In genomic region chr16:3457434-3458252, GRCh38 we compare ENCODE assay signal across 8 cellular contexts. TPM values are rescaled to one million over a fixed set of nuclear protein-coding genes. Genes with fewer than 3 reads are reported as not detected.
DNase-seq lines count a peak whose midpoint lies in the region; ATAC-seq lines count a peak whose summit lies in the region.

No MANE protein-coding gene starts in this region.

- 2 to 3% methylated on average over 83 of the region's 83 CpGs for whole genome bisulfite sequencing in ectodermal cell, 2 experiments

- CTCF ChIA-PET in activated CD8-positive, alpha-beta T cell treated with anti-CD3 and anti-CD28 coated beads, Interleukin-2, amount 10 ng/mL, durations not matched to agents 7 days and 5 days (lab: Charles Lee): interaction anchor here (0.7 to 1.2 kb wide), 8 partner anchors 9 to 399 kb away, joined by 3 to 8 read pairs (median 3); partner anchors contain the start of genes NAA60, ZNF174, ZNF213 and ZNF597

- no peaks in the 10 kb centered on the region for H3K36me3 ChIP-seq in ectodermal cell (ENCODE audit: control insufficient read depth, insufficient read depth, low read length)

- POLR2A ChIA-PET in activated CD8-positive, alpha-beta T cell treated with anti-CD3 and anti-CD28 coated beads, Interleukin-2, amount 10 ng/mL, durations not matched to agents 7 days and 5 days (lab: Charles Lee): interaction anchor here (0.5 to 1.9 kb wide), 13 partner anchors 12 to 242 kb away, joined by 3 to 16 read pairs (median 4); partner anchors contain the start of genes CLUAP1, NAA60, ZNF174 and ZNF263

- H3K9me3 Mint-ChIP-seq in activated CD8-positive, alpha-beta T cell treated with anti-CD3 and anti-CD28 coated beads, Interleukin-2, amount 10 ng/mL, durations not matched to agents 7 days and 5 days (ENCODE audit: insufficient read depth): no peaks in the 10 kb centered on the region

- peaks cover 25% of the 10 kb centered on the region for H3K4me1 ChIP-seq in ectodermal cell (ENCODE audit: control insufficient read depth, insufficient read depth, low read length)

- ATAC-seq in GM19452 (IDR thresholded peaks at IDR 0.05; ENCODE audit: unreplicated experiment) (peak; percentile 67), HG03575 (IDR thresholded peaks at IDR 0.05; ENCODE audit: extremely low read depth, insufficient number of reproducible peaks, low FRiP score, unreplicated experiment) (peak; percentile 32)
- ATAC-seq in activated CD8-positive, alpha-beta T cell treated with anti-CD3 and anti-CD28 coated beads, Interleukin-2, amount 10 ng/mL, durations not matched to agents 7 days and 5 days: peak; percentile 89

- H3K27ac Mint-ChIP-seq in activated CD8-positive, alpha-beta T cell treated with anti-CD3 and anti-CD28 coated beads, Interleukin-2, amount 10 ng/mL, durations not matched to agents 7 days and 5 days: peak overlapping the region; percentile 87

- H3K4me3 ChIP-seq in ectodermal cell (ENCODE audit: insufficient read depth, low read depth, low read length): peak overlapping the region; percentile 80

- DNase-seq in CMK (ENCODE audit: low read depth): peak; percentile 81
- peak; percentile 45 for DNase-seq in NCI-H748 treated with DMSO at 0.1 percent for 48 hours (lab: John Stamatoyannopoulos, UW)
- peak; percentile 89 for DNase-seq in activated CD8-positive, alpha-beta T cell treated with anti-CD3 and anti-CD28 coated beads, Interleukin-2, amount 10 ng/mL, durations not matched to agents 7 days and 5 days
- DNase-seq in medulla oblongata (ENCODE audit: extremely low spot score): peak; percentile 92
- peak; percentile 79 to 84 (median 80) for DNase-seq in stimulated activated CD4-positive, alpha-beta T cell treated with anti-CD3 and anti-CD28 coated beads, TNF-alpha, amount 100 ng/mL, for 48 hours (ENCODE audit: low read depth in 3 of 3)

- no peaks in the 10 kb centered on the region for H3K9me3 ChIP-seq in ectodermal cell (ENCODE audit: control insufficient read depth, low read length)

- peak overlapping the region; percentile 90 for H3K27ac ChIP-seq in ectodermal cell (ENCODE audit: insufficient read depth, low read depth, low read length, poor library complexity, severe bottlenecking)

- peaks cover 16% of the 10 kb centered on the region for H3K36me3 Mint-ChIP-seq in activated CD8-positive, alpha-beta T cell treated with anti-CD3 and anti-CD28 coated beads, Interleukin-2, amount 10 ng/mL, durations not matched to agents 7 days and 5 days (ENCODE audit: low read depth)

- peaks cover 48% of the 10 kb centered on the region for H3K4me1 Mint-ChIP-seq in activated CD8-positive, alpha-beta T cell treated with anti-CD3 and anti-CD28 coated beads, Interleukin-2, amount 10 ng/mL, durations not matched to agents 7 days and 5 days (ENCODE audit: low read depth)

- no peaks in the 10 kb centered on the region for H3K27me3 Mint-ChIP-seq in activated CD8-positive, alpha-beta T cell treated with anti-CD3 and anti-CD28 coated beads, Interleukin-2, amount 10 ng/mL, durations not matched to agents 7 days and 5 days (ENCODE audit: low read depth)

- no peaks in the 10 kb centered on the region for H3K27me3 ChIP-seq in ectodermal cell (ENCODE audit: control insufficient read depth, insufficient read depth, low read length, poor library complexity, severe bottlenecking)

- H3K4me3 Mint-ChIP-seq in activated CD8-positive, alpha-beta T cell treated with anti-CD3 and anti-CD28 coated beads, Interleukin-2, amount 10 ng/mL, durations not matched to agents 7 days and 5 days: peak overlapping the region; percentile 80

RNA-seq across cellular contexts. Expression of gene NAA60, which starts 14.2 kb away (rescaled TPM):
- total RNA-seq in activated CD8-positive, alpha-beta T cell treated with anti-CD3 and anti-CD28 coated beads, Interleukin-2, amount 10 ng/mL, durations not matched to agents 7 days and 5 days: 10 to 100 TPM; 46.3 to 49.0 TPM
- polyA plus RNA-seq in ectodermal cell (2013, experiment 1 of 4): 61.9 TPM
- 60.3 TPM for polyA plus RNA-seq in ectodermal cell (2013, experiment 2 of 4)
- polyA plus RNA-seq in ectodermal cell (2013, experiment 3 of 4): 47.1 TPM
- polyA plus RNA-seq in ectodermal cell (2013, experiment 4 of 4): 56.4 TPM

RNA-seq across cellular contexts. Expression of gene ZNF597, which starts 14.3 kb away (rescaled TPM):
- 1 to 10 TPM; 2.4 to 2.7 TPM for total RNA-seq in activated CD8-positive, alpha-beta T cell treated with anti-CD3 and anti-CD28 coated beads, Interleukin-2, amount 10 ng/mL, durations not matched to agents 7 days and 5 days
- polyA plus RNA-seq in ectodermal cell (2013, experiment 1 of 4): 1.8 TPM
- polyA plus RNA-seq in ectodermal cell (2013, experiment 2 of 4): 2.0 TPM
- polyA plus RNA-seq in ectodermal cell (2013, experiment 3 of 4): 1.8 TPM
- polyA plus RNA-seq in ectodermal cell (2013, experiment 4 of 4): 1.8 TPM

RNA-seq across cellular contexts. Expression of gene C16orf90, which starts 37.6 kb away (rescaled TPM):
- total RNA-seq in activated CD8-positive, alpha-beta T cell treated with anti-CD3 and anti-CD28 coated beads, Interleukin-2, amount 10 ng/mL, durations not matched to agents 7 days and 5 days: not detected
- polyA plus RNA-seq in ectodermal cell (2013, experiment 1 of 4): not detected
- not detected for polyA plus RNA-seq in ectodermal cell (2013, experiment 2 of 4)
- polyA plus RNA-seq in ectodermal cell (2013, experiment 3 of 4): not detected
- polyA plus RNA-seq in ectodermal cell (2013, experiment 4 of 4): not detected

RNA-seq across cellular contexts. Expression of gene CLUAP1, which starts 43.2 kb away (rescaled TPM):
- total RNA-seq in activated CD8-positive, alpha-beta T cell treated with anti-CD3 and anti-CD28 coated beads, Interleukin-2, amount 10 ng/mL, durations not matched to agents 7 days and 5 days: 10 to 100 TPM; 15.4 to 16.1 TPM
- 25.8 TPM for polyA plus RNA-seq in ectodermal cell (2013, experiment 1 of 4)
- polyA plus RNA-seq in ectodermal cell (2013, experiment 2 of 4): 40.4 TPM
- 25.9 TPM for polyA plus RNA-seq in ectodermal cell (2013, experiment 3 of 4)
- 34.5 TPM for polyA plus RNA-seq in ectodermal cell (2013, experiment 4 of 4)

RNA-seq across cellular contexts. Expression of gene ZNF174, which starts 56.6 kb away (rescaled TPM):
- 10 to 100 TPM; 10.4 to 12.3 TPM for total RNA-seq in activated CD8-positive, alpha-beta T cell treated with anti-CD3 and anti-CD28 coated beads, Interleukin-2, amount 10 ng/mL, durations not matched to agents 7 days and 5 days
- 15.3 TPM for polyA plus RNA-seq in ectodermal cell (2013, experiment 1 of 4)
- 17.5 TPM for polyA plus RNA-seq in ectodermal cell (2013, experiment 2 of 4)
- 12.7 TPM for polyA plus RNA-seq in ectodermal cell (2013, experiment 3 of 4)
- 12.3 TPM for polyA plus RNA-seq in ectodermal cell (2013, experiment 4 of 4)

Comparison
In these comparisons a context has a peak if more than half of its experiments do, and no peak if none do; other contexts are left out.
1. Peak in every context shown above with its lines: DNase-seq, ATAC-seq, H3K4me3 ChIP-seq and H3K27ac ChIP-seq.
2. ATAC-seq: peak in every context shown above with its lines; median percentile 89 in activated CD8-positive, alpha-beta T cell treated with anti-CD3 and anti-CD28 coated beads, Interleukin-2, amount 10 ng/mL, durations not matched to agents 7 days and 5 days; 67 in GM19452; 32 in HG03575.